Comparison of ENCODE assay signal across 9 cellular contexts in the genomic region with DNA sequence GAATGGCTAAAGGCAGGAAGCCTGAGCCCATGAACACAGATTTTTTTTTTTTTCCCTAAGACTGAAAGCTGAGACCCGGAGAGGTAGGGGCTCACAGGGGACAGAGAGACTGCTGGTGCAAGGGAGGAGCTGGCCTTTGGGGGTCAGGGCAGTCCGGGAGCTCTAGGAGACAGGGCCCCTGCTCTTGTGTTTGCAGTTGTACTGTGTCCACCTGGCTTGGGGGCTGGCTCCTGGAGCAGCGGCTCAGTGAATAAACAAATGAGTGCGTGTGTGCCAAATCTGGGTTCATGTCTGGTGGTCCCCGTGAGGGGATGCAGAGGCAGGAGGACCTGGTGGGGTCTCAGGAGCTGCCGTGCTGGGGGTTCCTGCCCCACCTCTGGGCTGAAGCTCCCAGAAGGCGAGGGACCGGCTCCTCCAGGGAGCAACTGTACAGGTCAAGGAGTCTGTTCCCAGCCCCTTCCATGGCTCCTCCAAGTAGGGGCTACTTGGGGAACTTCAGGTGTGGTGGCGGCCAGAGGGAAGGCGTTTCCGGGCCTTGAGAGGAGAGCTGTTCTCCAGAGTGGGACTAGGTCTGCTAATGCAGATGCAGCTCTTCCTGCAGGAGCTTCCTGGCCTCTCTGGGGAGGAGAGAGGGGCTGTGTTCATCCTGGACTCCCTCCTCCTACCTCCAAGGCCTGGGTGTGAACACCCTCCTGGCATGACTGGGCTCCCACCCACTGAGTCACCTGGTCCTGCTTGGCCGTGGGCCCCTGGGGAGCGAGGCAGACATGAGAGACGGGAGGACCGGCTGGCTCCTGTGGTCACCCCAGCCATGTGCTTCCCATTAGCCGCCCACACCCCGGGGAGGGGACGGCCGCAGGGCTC. TPM values are rescaled to one million over a fixed set of nuclear protein-coding genes. Genes with fewer than 3 reads are reported as not detected.
DNase-seq lines count a peak whose midpoint lies in the region; ATAC-seq, FAIRE-seq and TF ChIP-seq lines count a peak whose summit lies in the region.
"Had no signal": no experiment of that assay in that cellular context is flagged by ENCODE, and none has a peak within 500 bp of the region (broad histone marks: within the 10 kb centered on the region; RNA-seq: fewer than 3 reads in every experiment).

No MANE protein-coding gene starts in this region.

- H3K9me3 ChIP-seq in lower lobe of right lung, result no peaks in the 10 kb centered on the region

- ATAC-seq in lower lobe of right lung, result peak; percentile 67 to 74
- no peak for ATAC-seq in HG02763 (IDR thresholded peaks at IDR 0.05; ENCODE audit: unreplicated experiment)
- ATAC-seq in GM19467 (IDR thresholded peaks at IDR 0.05; ENCODE audit: unreplicated experiment), result no peak
- ATAC-seq in GM18867 (IDR thresholded peaks at IDR 0.05; ENCODE audit: unreplicated experiment), result no peak

- no peaks in the 10 kb centered on the region for H3K4me1 Mint-ChIP-seq in activated CD4-positive, alpha-beta T cell treated with anti-CD3 and anti-CD28 coated beads, Interleukin-2, amount 10 ng/mL, durations not matched to agents 7 days and 5 days
- no peaks in the 10 kb centered on the region for H3K4me1 Mint-ChIP-seq in activated CD4-positive, alpha-beta T cell treated with anti-CD3 and anti-CD28 coated beads, Interleukin-2, amount 10 ng/mL, durations not matched to agents 24 days and 14 days

- CTCF ChIA-PET in activated CD4-positive, alpha-beta T cell treated with anti-CD3 and anti-CD28 coated beads, Interleukin-2, amount 10 ng/mL, durations not matched to agents 7 days and 5 days (lab: Charles Lee), result no interaction called here

- H3K36me3 Mint-ChIP-seq in activated CD4-positive, alpha-beta T cell treated with anti-CD3 and anti-CD28 coated beads, Interleukin-2, amount 10 ng/mL, durations not matched to agents 7 days and 5 days (ENCODE audit: low read depth), result no peaks in the 10 kb centered on the region
- H3K36me3 Mint-ChIP-seq in activated CD4-positive, alpha-beta T cell treated with anti-CD3 and anti-CD28 coated beads, Interleukin-2, amount 10 ng/mL, durations not matched to agents 24 days and 14 days (ENCODE audit: low read depth), result no peaks in the 10 kb centered on the region

- no peaks in the 10 kb centered on the region for H3K27me3 ChIP-seq in dorsolateral prefrontal cortex
- H3K27me3 ChIP-seq in lower lobe of right lung (ENCODE audit: low read depth), result no peaks in the 10 kb centered on the region

- TF ChIP-seq CTCF in dorsolateral prefrontal cortex (IDR thresholded peaks at IDR 0.05 in 54 of 56, conservative IDR thresholded peaks at IDR 0.05 in 2 of 56; ENCODE audit: low read depth in 1 of 56, partially characterized antibody in 56 of 56), result no peak
- TF ChIP-seq CTCF in lower lobe of right lung (IDR thresholded peaks at IDR 0.05), result no peak

- peaks cover 50% of the 10 kb centered on the region for H3K4me1 ChIP-seq in lower lobe of right lung

- peak overlapping the region; percentile 3 for H3K27ac Mint-ChIP-seq in activated CD4-positive, alpha-beta T cell treated with anti-CD3 and anti-CD28 coated beads, Interleukin-2, amount 10 ng/mL, durations not matched to agents 7 days and 5 days
- H3K27ac Mint-ChIP-seq in activated CD4-positive, alpha-beta T cell treated with anti-CD3 and anti-CD28 coated beads, Interleukin-2, amount 10 ng/mL, durations not matched to agents 24 days and 14 days, result no peak overlapping the region

- no peak for FAIRE-seq in urothelium cell line (lab: Jason Lieb, UNC)

- H3K4me3 Mint-ChIP-seq in activated CD4-positive, alpha-beta T cell treated with anti-CD3 and anti-CD28 coated beads, Interleukin-2, amount 10 ng/mL, durations not matched to agents 7 days and 5 days, result no peak overlapping the region
- no peak overlapping the region for H3K4me3 Mint-ChIP-seq in activated CD4-positive, alpha-beta T cell treated with anti-CD3 and anti-CD28 coated beads, Interleukin-2, amount 10 ng/mL, durations not matched to agents 24 days and 14 days

- H3K36me3 ChIP-seq in lower lobe of right lung, result no peaks in the 10 kb centered on the region

- POLR2A ChIA-PET in activated CD4-positive, alpha-beta T cell treated with anti-CD3 and anti-CD28 coated beads, Interleukin-2, amount 10 ng/mL, durations not matched to agents 7 days and 5 days (lab: Charles Lee), result no interaction called here

- H3K27ac ChIP-seq in dorsolateral prefrontal cortex (peak overlapping the region in 40 of 59 donors; percentile 0 to 81 (median 50)), lower lobe of right lung (peak overlapping the region; percentile 75)
- H3K27ac ChIP-seq: C4-2B had no signal

- no peak for DNase-seq in activated CD4-positive, alpha-beta T cell treated with anti-CD3 and anti-CD28 coated beads, Interleukin-2, amount 10 ng/mL, durations not matched to agents 7 days and 5 days
- DNase-seq in activated CD4-positive, alpha-beta T cell treated with anti-CD3 and anti-CD28 coated beads, Interleukin-2, amount 10 ng/mL, durations not matched to agents 24 days and 14 days, result no peak
- DNase-seq in dorsolateral prefrontal cortex (peak in 4 of 10 donors; percentile 37 to 63 (median 46)), lower lobe of right lung (peak; percentile 75), urothelium cell line (ENCODE audit: low spot score) (peak; percentile 83)

- H3K4me3 ChIP-seq in dorsolateral prefrontal cortex, result peak overlapping the region in 1 of 59 donors; percentile 2
- no peak overlapping the region for H3K4me3 ChIP-seq in lower lobe of right lung

- no peaks in the 10 kb centered on the region for H3K9me3 Mint-ChIP-seq in activated CD4-positive, alpha-beta T cell treated with anti-CD3 and anti-CD28 coated beads, Interleukin-2, amount 10 ng/mL, durations not matched to agents 7 days and 5 days
- no peaks in the 10 kb centered on the region for H3K9me3 Mint-ChIP-seq in activated CD4-positive, alpha-beta T cell treated with anti-CD3 and anti-CD28 coated beads, Interleukin-2, amount 10 ng/mL, durations not matched to agents 24 days and 14 days

- intact Hi-C loops in activated CD4-positive, alpha-beta T cell treated with anti-CD3 and anti-CD28 coated beads, Interleukin-2, amount 10 ng/mL, durations not matched to agents 24 days and 14 days (cut with micrococcal nuclease), result no loop called here
- intact Hi-C loops in dorsolateral prefrontal cortex (cut with DNase I), result loop anchor here (5.0 kb wide), 3 partner anchors 125 to 470 kb away; no protein-coding TSS in a partner anchor
- intact Hi-C loops in lower lobe of right lung (cut with DNase I), result no loop called here

- no peaks in the 10 kb centered on the region for H3K27me3 Mint-ChIP-seq in activated CD4-positive, alpha-beta T cell treated with anti-CD3 and anti-CD28 coated beads, Interleukin-2, amount 10 ng/mL, durations not matched to agents 7 days and 5 days
- H3K27me3 Mint-ChIP-seq in activated CD4-positive, alpha-beta T cell treated with anti-CD3 and anti-CD28 coated beads, Interleukin-2, amount 10 ng/mL, durations not matched to agents 24 days and 14 days, result peaks cover 2% of the 10 kb centered on the region

RNA-seq across cellular contexts. Expression of a gene that starts 57.6 kb away (rescaled TPM):
- 100 to 1,000 TPM in 1 of 2 experiments, 10 to 100 TPM in 1; 92.6 to 103 TPM for total RNA-seq in activated CD4-positive, alpha-beta T cell treated with anti-CD3 and anti-CD28 coated beads, Interleukin-2, amount 10 ng/mL, durations not matched to agents 7 days and 5 days
- total RNA-seq in activated CD4-positive, alpha-beta T cell treated with anti-CD3 and anti-CD28 coated beads, Interleukin-2, amount 10 ng/mL, durations not matched to agents 24 days and 14 days, result 95.6 and 96.5 TPM in 2 replicates
- total RNA-seq in dorsolateral prefrontal cortex (100 to 1,000 TPM in 35 of 120 experiments, 10 to 100 TPM in 85; 54.1 to 217 (median 85.7) TPM), lower lobe of right lung (93.2 TPM)

Comparison
In these comparisons a context has a peak if more than half of its experiments do, and no peak if none do; other contexts are left out.
1. DNase-seq: peak in lower lobe of right lung (single experiment) and urothelium cell line (single experiment); none in activated CD4-positive, alpha-beta T cell treated with anti-CD3 and anti-CD28 coated beads, Interleukin-2, amount 10 ng/mL, durations not matched to agents 7 days and 5 days (single experiment) and activated CD4-positive, alpha-beta T cell treated with anti-CD3 and anti-CD28 coated beads, Interleukin-2, amount 10 ng/mL, durations not matched to agents 24 days and 14 days (single experiment).
2. ATAC-seq: peak in lower lobe of right lung (2 of 2); none in HG02763 (single experiment), GM19467 (single experiment) and GM18867 (single experiment).
3. intact Hi-C loops: an anchor here in dorsolateral prefrontal cortex (5.0 kb wide); none called in activated CD4-positive, alpha-beta T cell treated with anti-CD3 and anti-CD28 coated beads, Interleukin-2, amount 10 ng/mL, durations not matched to agents 24 days and 14 days and lower lobe of right lung.